ENCODE assay signal across 8 cellular contexts in the genomic region with DNA sequence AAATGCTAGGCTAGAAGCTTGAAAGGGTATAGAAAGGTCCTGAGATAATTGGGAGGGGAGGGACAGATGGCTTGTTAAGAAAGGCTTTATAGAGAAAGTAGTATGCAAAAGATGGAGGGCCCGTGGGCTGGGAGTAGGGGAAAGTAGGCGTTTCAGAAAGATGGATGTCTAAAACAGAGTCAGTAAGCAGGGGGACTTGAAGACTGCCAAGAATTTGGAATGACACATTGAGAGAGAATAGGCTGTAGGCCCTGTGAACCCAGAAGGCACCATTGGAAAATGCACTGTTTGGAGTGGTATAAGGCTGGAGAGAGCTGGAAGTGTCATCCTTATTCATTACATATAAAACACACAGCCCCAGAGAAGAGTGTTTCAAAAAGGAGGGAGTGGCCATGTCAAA. TPM values are rescaled to one million over a fixed set of nuclear protein-coding genes. Genes with fewer than 3 reads are reported as not detected.
DNase-seq lines count a peak whose midpoint lies in the region; ATAC-seq, FAIRE-seq and TF ChIP-seq lines count a peak whose summit lies in the region.

No MANE protein-coding gene starts in this region.

- H3K79me2 ChIP-seq in endothelial cell of umbilical vein (ENCODE audit: control insufficient read depth, insufficient read depth, low read length) (peaks cover 41% of the 10 kb centered on the region), neural cell (replicated peaks; ENCODE audit: insufficient read depth, low read length) (peaks cover 46% of the 10 kb centered on the region)

- intact Hi-C loops in heart left ventricle (cut with DNase I) (no loop called here), Right ventricle myocardium inferior (cut with DNase I) (no loop called here), endothelial cell of umbilical vein (cut with micrococcal nuclease) (no loop called here), posterior vena cava (cut with DNase I) (no loop called here)

- H3K36me3 ChIP-seq in heart left ventricle (peaks cover 0 to 50% (median 40%) of the 10 kb centered on the region in 9 donors), SJSA1 (peaks cover 63% of the 10 kb centered on the region), endothelial cell of umbilical vein (ENCODE audit: control insufficient read depth in 2 of 2, extremely low read depth in 1 of 2, insufficient read depth in 2 of 2, low read length in 2 of 2) (peaks cover 4 to 11% of the 10 kb centered on the region in 2 experiments), neural cell (ENCODE audit: insufficient read depth, low read length) (peaks cover 3% of the 10 kb centered on the region)

- H3K4me3 ChIP-seq in heart left ventricle (peak overlapping the region; percentile 67 to 100 (median 88)), SJSA1 (peak overlapping the region; percentile 82), endothelial cell of umbilical vein (replicated peaks in 1 of 3; ENCODE audit: insufficient read depth in 1 of 3, low read depth in 1 of 3, low read length in 3 of 3) (peak overlapping the region; percentile 53 to 90 (median 89)), neural cell (ENCODE audit: low read length) (peak overlapping the region; percentile 98)

- H3K9me3 ChIP-seq in heart left ventricle (no peaks in the 10 kb centered on the region), SJSA1 (replicated peaks) (no peaks in the 10 kb centered on the region), endothelial cell of umbilical vein (replicated peaks; ENCODE audit: control insufficient read depth, insufficient read depth, low read length) (no peaks in the 10 kb centered on the region), neural cell (ENCODE audit: low read length) (no peaks in the 10 kb centered on the region)

- TF ChIP-seq RAD21 in neural cell (conservative IDR thresholded peaks at IDR 0.05): no peak

- no TSS peak for BruUV-seq in endothelial cell of umbilical vein (replicated peaks; lab: Mats Ljungman, UMichigan)

- 0 to 4% (median 0%) methylated on average over 2 of the region's 2 CpGs for WGBS in heart left ventricle, 4 donors

- H3K27ac ChIP-seq in heart left ventricle (peak overlapping the region in 8 of 12 donors; percentile 92 to 100 (median 97)), SJSA1 (no peak overlapping the region; the same call in 1 of the 2 replicates), endothelial cell of umbilical vein (ENCODE audit: insufficient read depth, low read depth, low read length) (peak overlapping the region; percentile 93), neural cell (ENCODE audit: low read length) (peak overlapping the region; percentile 94)

- DNase-seq in heart left ventricle (no peak), Right ventricle myocardium inferior (ENCODE audit: missing footprints) (no peak), SJSA1 (ENCODE audit: low read depth in 1 of 2, low spot score in 2 of 2) (no peak), endothelial cell of umbilical vein (ENCODE audit: low read depth, low spot score) (no peak), posterior vena cava (ENCODE audit: low spot score) (no peak)
- DNase-seq in effector CD4-positive, alpha-beta T cell: no peak

- H3K9me2 ChIP-seq in neural cell (ENCODE audit: insufficient read depth, low read length): no peaks in the 10 kb centered on the region

- H3K9me1 ChIP-seq in endothelial cell of umbilical vein (replicated peaks; ENCODE audit: control insufficient read depth, extremely low read depth, insufficient read depth, low read length): no peaks in the 10 kb centered on the region

- TF ChIP-seq POLR2A in heart left ventricle (IDR thresholded peaks at IDR 0.05) (no peak), endothelial cell of umbilical vein (IDR thresholded peaks at IDR 0.05; ENCODE audit: low read depth, low read length) (no peak)

- H3K4me1 ChIP-seq in heart left ventricle (peaks cover 0 to 37% (median 28%) of the 10 kb centered on the region in 12 donors), SJSA1 (replicated peaks) (peaks cover 19% of the 10 kb centered on the region), endothelial cell of umbilical vein (ENCODE audit: control insufficient read depth, extremely low read depth, insufficient read depth, low read length) (peaks cover 19% of the 10 kb centered on the region)

- H3K9ac ChIP-seq in endothelial cell of umbilical vein (replicated peaks; ENCODE audit: extremely low read depth, insufficient read depth, low read length) (peak overlapping the region; percentile 98), neural cell (ENCODE audit: low read length) (peak overlapping the region; percentile 90)

- peaks cover 5% of the 10 kb centered on the region for H3F3A ChIP-seq in neural cell (ENCODE audit: insufficient read depth, low read length, poor library complexity, severe bottlenecking)

- no peak overlapping the region for H2AFZ ChIP-seq in endothelial cell of umbilical vein (ENCODE audit: low read depth, low read length)
- peak overlapping the region; percentile 96 for H2AFZ ChIP-seq in neural cell (ENCODE audit: low read depth, low read length)

- H4K20me1 ChIP-seq in endothelial cell of umbilical vein (replicated peaks; ENCODE audit: control insufficient read depth, extremely low read depth, insufficient read depth, low read length) (no peaks in the 10 kb centered on the region), neural cell (ENCODE audit: insufficient read depth) (no peaks in the 10 kb centered on the region)

- ATAC-seq in heart left ventricle (no peak), Right ventricle myocardium inferior (no peak), GM19351 (IDR thresholded peaks at IDR 0.05; ENCODE audit: unreplicated experiment) (no peak)

- CTCF ChIA-PET in endothelial cell of umbilical vein (lab: Charles Lee): interaction anchor here (1.5 to 2.1 kb wide), 2 partner anchors 313 to 376 kb away, joined by 5 to 6 read pairs; no protein-coding TSS in a partner anchor

- no peak for TF ChIP-seq EP300 in neural cell (conservative IDR thresholded peaks at IDR 0.05; ENCODE audit: poor library complexity, severe bottlenecking)

- FAIRE-seq in endothelial cell of umbilical vein (lab: Jason Lieb, UNC): no peak

- TF ChIP-seq CTCF in heart left ventricle (IDR thresholded peaks at IDR 0.05) (no peak), endothelial cell of umbilical vein (IDR thresholded peaks at IDR 0.05; ENCODE audit: extremely low read depth in 1 of 2, insufficient read depth in 1 of 2, low read depth in 1 of 2, low read length in 2 of 2) (no peak), neural cell (IDR thresholded peaks at IDR 0.05; ENCODE audit: poor library complexity, severe bottlenecking) (no peak)

- POLR2A ChIA-PET in endothelial cell of umbilical vein (lab: Charles Lee): no interaction called here

- H3K27me3 ChIP-seq in heart left ventricle (no peaks in the 10 kb centered on the region), SJSA1 (replicated peaks) (no peaks in the 10 kb centered on the region), endothelial cell of umbilical vein (ENCODE audit: control insufficient read depth in 2 of 2, insufficient read depth in 2 of 2, low read length in 2 of 2) (no peaks in the 10 kb centered on the region), neural cell (ENCODE audit: insufficient read depth, low read depth, low read length) (no peaks in the 10 kb centered on the region)

- H3K4me2 ChIP-seq in endothelial cell of umbilical vein (ENCODE audit: insufficient read depth, low read length) (peak overlapping the region; percentile 90), neural cell (ENCODE audit: low read length) (peak overlapping the region; percentile 49)

- dilution Hi-C loops in endothelial cell of umbilical vein (cut with MboI; ENCODE audit: extremely low pct_ligation_motif_present, low sequenced_read_pairs): no loop called here

RNA-seq across cellular contexts. Expression of gene PSMG2, which starts 0.9 kb away (rescaled TPM):
- total RNA-seq in heart left ventricle (10 to 100 TPM; 35.8 to 61.5 (median 44.7) TPM), Right ventricle myocardium inferior (39.8 TPM), endothelial cell of umbilical vein (71.0 and 72.3 TPM in 2 replicates), posterior vena cava (10 to 100 TPM; 60.6 to 62.3 TPM)
- polyA plus RNA-seq in heart left ventricle (10 to 100 TPM; 55.5 to 65.7 TPM), endothelial cell of umbilical vein (36.1 and 42.0 TPM in 2 replicates), neural cell (87.2 and 102 TPM in 2 replicates)
- 79.7 and 112 TPM in 2 replicates for total RNA-seq in SJSA1 (2014; rRNA removed; shearing (Covaris generic))
- 50.5 TPM in 2 replicates for polyA plus RNA-seq in endothelial cell of umbilical vein (2011; cell fraction: cytosol; rRNA removed)
- polyA plus RNA-seq in endothelial cell of umbilical vein (2011; cell fraction: nucleus; rRNA removed): 37.4 and 38.4 TPM in 2 replicates
- polyA plus RNA-seq in endothelial cell of umbilical vein (2012): 52.5 and 71.1 TPM in 2 replicates
- polyA minus RNA-seq in endothelial cell of umbilical vein (46.7 and 61.5 TPM in 2 replicates), neural cell (59.2 and 74.6 TPM in 2 replicates)
- polyA minus RNA-seq in endothelial cell of umbilical vein (2011; cell fraction: cytosol; rRNA and poly(A)+ RNA removed): 58.3 TPM
- polyA minus RNA-seq in endothelial cell of umbilical vein (2011; cell fraction: nucleus; rRNA and poly(A)+ RNA removed): 19.3 and 20.9 TPM in 2 replicates

RNA-seq across cellular contexts. Expression of gene CEP76, which starts 1.2 kb away (rescaled TPM):
- total RNA-seq in heart left ventricle (1 to 10 TPM; 1.6 to 7.9 (median 4.4) TPM), Right ventricle myocardium inferior (3.4 TPM), endothelial cell of umbilical vein (8.6 and 8.8 TPM in 2 replicates), posterior vena cava (1 to 10 TPM; 2.8 to 4.5 TPM)
- polyA plus RNA-seq in heart left ventricle (1 to 10 TPM; 1.3 to 3.2 TPM), endothelial cell of umbilical vein (4.7 and 5.8 TPM in 2 replicates), neural cell (14.8 and 21.4 TPM in 2 replicates)
- total RNA-seq in SJSA1 (2014; rRNA removed; shearing (Covaris generic)): 16.6 and 24.1 TPM in 2 replicates
- 7.8 and 8.5 TPM in 2 replicates for polyA plus RNA-seq in endothelial cell of umbilical vein (2011; cell fraction: cytosol; rRNA removed)
- polyA plus RNA-seq in endothelial cell of umbilical vein (2011; cell fraction: nucleus; rRNA removed): 13.1 TPM in 2 replicates
- 4.7 and 6.9 TPM in 2 replicates for polyA plus RNA-seq in endothelial cell of umbilical vein (2012)
- polyA minus RNA-seq in endothelial cell of umbilical vein (7.5 and 15.1 TPM in 2 replicates), neural cell (18.7 and 19.9 TPM in 2 replicates)
- polyA minus RNA-seq in endothelial cell of umbilical vein (2011; cell fraction: cytosol; rRNA and poly(A)+ RNA removed): 7.1 TPM
- polyA minus RNA-seq in endothelial cell of umbilical vein (2011; cell fraction: nucleus; rRNA and poly(A)+ RNA removed): 5.2 and 10.0 TPM in 2 replicates

RNA-seq across cellular contexts. Expression of gene SPIRE1, which starts 45.8 kb away (rescaled TPM):
- total RNA-seq in heart left ventricle (10 to 100 TPM; 35.8 to 67.6 (median 48.0) TPM), Right ventricle myocardium inferior (43.7 TPM), endothelial cell of umbilical vein (44.0 and 44.8 TPM in 2 replicates), posterior vena cava (10 to 100 TPM; 32.3 to 47.8 TPM)
- polyA plus RNA-seq in heart left ventricle (10 to 100 TPM in 1 of 2 donors, 1 to 10 TPM in 1; 8.3 to 28.2 TPM), endothelial cell of umbilical vein (10.2 and 13.1 TPM in 2 replicates), neural cell (22.2 and 23.7 TPM in 2 replicates)
- total RNA-seq in SJSA1 (2014; rRNA removed; shearing (Covaris generic)): 27.4 and 31.6 TPM in 2 replicates
- polyA plus RNA-seq in endothelial cell of umbilical vein (2011; cell fraction: cytosol; rRNA removed): 12.4 and 14.1 TPM in 2 replicates
- polyA plus RNA-seq in endothelial cell of umbilical vein (2011; cell fraction: nucleus; rRNA removed): 42.2 and 51.2 TPM in 2 replicates
- polyA plus RNA-seq in endothelial cell of umbilical vein (2012): 26.0 and 41.7 TPM in 2 replicates
- polyA minus RNA-seq in endothelial cell of umbilical vein (28.7 and 32.5 TPM in 2 replicates), neural cell (44.8 and 55.0 TPM in 2 replicates)
- polyA minus RNA-seq in endothelial cell of umbilical vein (2011; cell fraction: cytosol; rRNA and poly(A)+ RNA removed): 20.0 TPM
- 26.8 and 41.9 TPM in 2 replicates for polyA minus RNA-seq in endothelial cell of umbilical vein (2011; cell fraction: nucleus; rRNA and poly(A)+ RNA removed)
